In genomic region chr15:55237219-55238130, GRCh38 we compare ENCODE assay signal across 1 cellular context.
TF ChIP-seq lines count a peak whose summit lies in the region.

No MANE protein-coding gene starts in this region.

TF ChIP-seq in K562, 482 proteins besides CTCF, POLR2A, EP300 and RAD21 (continued from another document and continues in another):
- no peak for TF ChIP-seq PBX2 (CRISPR knock-in tag; IDR thresholded peaks at IDR 0.05; ENCODE audit: low read depth)
- no peak for TF ChIP-seq PBX2 (tag; conservative IDR thresholded peaks at IDR 0.05; ENCODE audit: low read depth)
- no peak for TF ChIP-seq HNRNPK (IDR thresholded peaks at IDR 0.05; ENCODE audit: low read depth, low read length, poor library complexity, severe bottlenecking)
- TF ChIP-seq MXD1 (CRISPR knock-in tag; IDR thresholded peaks at IDR 0.05; ENCODE audit: borderline replicate concordance, poor library complexity, severe bottlenecking) = no peak
- no peak for TF ChIP-seq ATF2 (CRISPR knock-in tag; IDR thresholded peaks at IDR 0.05)
- peak; percentile 77; the same call in 1 of the 2 replicates for TF ChIP-seq CC2D1A (IDR thresholded peaks at IDR 0.05)
- no peak for TF ChIP-seq SIN3B (IDR thresholded peaks at IDR 0.05; ENCODE audit: low read depth)
- TF ChIP-seq SMARCA4 (IDR thresholded peaks at IDR 0.05) = peak; percentile 98
- TF ChIP-seq YBX1 (IDR thresholded peaks at IDR 0.05) = no peak
- TF ChIP-seq MYNN (IDR thresholded peaks at IDR 0.05) = peak; percentile 80; the same call in 1 of the 2 replicates
- no peak for TF ChIP-seq MYNN (CRISPR knock-in tag; IDR thresholded peaks at IDR 0.05)
- no peak for TF ChIP-seq ZNF239 (CRISPR knock-in tag; IDR thresholded peaks at IDR 0.05)
- TF ChIP-seq RBM22 (IDR thresholded peaks at IDR 0.05; ENCODE audit: low read depth, low read length, poor library complexity, severe bottlenecking) = no peak
- no peak for TF ChIP-seq ZBTB26 (CRISPR knock-in tag; IDR thresholded peaks at IDR 0.05)
- no peak for TF ChIP-seq NR0B1 (IDR thresholded peaks at IDR 0.05; ENCODE audit: partially characterized antibody)
- no peak for TF ChIP-seq FOXJ3 (CRISPR knock-in tag; IDR thresholded peaks at IDR 0.05)
- TF ChIP-seq RCOR1 (IDR thresholded peaks at IDR 0.05; ENCODE audit: borderline replicate concordance in 1 of 2, low read depth in 2 of 2, low read length in 2 of 2) = peak in 1 of 2 experiments; percentile 54; a peak in 1 of 4 replicates
- no peak for TF ChIP-seq SREBF2 (CRISPR knock-in tag; IDR thresholded peaks at IDR 0.05)
- no peak for TF ChIP-seq ZBTB34 (CRISPR knock-in tag; IDR thresholded peaks at IDR 0.05)
- no peak for TF ChIP-seq KLF6 (CRISPR knock-in tag; IDR thresholded peaks at IDR 0.05; ENCODE audit: borderline replicate concordance)
- no peak for TF ChIP-seq ELF2 (CRISPR knock-in tag; IDR thresholded peaks at IDR 0.05)
- no peak for TF ChIP-seq SMAD2 (IDR thresholded peaks at IDR 0.05; ENCODE audit: low read depth, low read length)
- peak; percentile 52 for TF ChIP-seq TAF9B (IDR thresholded peaks at IDR 0.05; ENCODE audit: partially characterized antibody)
- no peak for TF ChIP-seq THAP7 (CRISPR knock-in tag; IDR thresholded peaks at IDR 0.05)
- TF ChIP-seq USF2 (CRISPR knock-in tag; IDR thresholded peaks at IDR 0.05) = no peak
- peak; percentile 78 for TF ChIP-seq JUN (IDR thresholded peaks at IDR 0.05; ENCODE audit: borderline replicate concordance, low read depth, low read length)
- TF ChIP-seq JUN (CRISPR knock-in tag; IDR thresholded peaks at IDR 0.05; ENCODE audit: borderline replicate concordance) = no peak
- no peak for TF ChIP-seq MAFK (IDR thresholded peaks at IDR 0.05; ENCODE audit: low read length)
- peak; percentile 91 for TF ChIP-seq SOX6 (IDR thresholded peaks at IDR 0.05)
- no peak for TF ChIP-seq ZBTB7A (IDR thresholded peaks at IDR 0.05; ENCODE audit: borderline replicate concordance, control insufficient read depth, low read depth, low read length)
- peak; percentile 78 for TF ChIP-seq ZNF316 (IDR thresholded peaks at IDR 0.05)
- peak; percentile 22; the same call in 1 of the 2 replicates for TF ChIP-seq L3MBTL2 (IDR thresholded peaks at IDR 0.05)
- no peak for TF ChIP-seq ZNF134 (CRISPR knock-in tag; conservative IDR thresholded peaks at IDR 0.05)
- TF ChIP-seq KLF13 (tag; IDR thresholded peaks at IDR 0.05; ENCODE audit: borderline replicate concordance, low read depth) = no peak
- no peak for TF ChIP-seq FOXP1 (CRISPR knock-in tag; IDR thresholded peaks at IDR 0.05)
- peak in 1 of 2 experiments; percentile 78; a peak in 2 of 4 replicates for TF ChIP-seq HDAC1 (IDR thresholded peaks at IDR 0.05)
- peak; percentile 36 for TF ChIP-seq TBP (optimal IDR thresholded peaks at IDR 0.05; ENCODE audit: low read depth, low read length)
- TF ChIP-seq FOXA3 (CRISPR knock-in tag; conservative IDR thresholded peaks at IDR 0.05 in 1 of 2, IDR thresholded peaks at IDR 0.05 in 1 of 2) = no peak
- TF ChIP-seq ZNF274 (IDR thresholded peaks at IDR 0.05; ENCODE audit: borderline replicate concordance, low read depth, low read length) = no peak
- no peak for TF ChIP-seq MCM7 (IDR thresholded peaks at IDR 0.05)
- no peak for TF ChIP-seq ZNF407 (IDR thresholded peaks at IDR 0.05; ENCODE audit: low read depth)
- TF ChIP-seq POLR2G (IDR thresholded peaks at IDR 0.05; ENCODE audit: low read depth, low read length) = peak; percentile 27; the same call in 1 of the 2 replicates
- TF ChIP-seq MEF2D (tag; conservative IDR thresholded peaks at IDR 0.05; ENCODE audit: low read depth) = no peak
- TF ChIP-seq MAFF (IDR thresholded peaks at IDR 0.05; ENCODE audit: low read length) = no peak; the same call in 1 of the 2 replicates
- TF ChIP-seq HDGF (IDR thresholded peaks at IDR 0.05) = no peak
